ENCODE assay signal across 20 cellular contexts in genomic region chr22:17305076-17305475, GRCh38.
DNase-seq lines count a peak whose midpoint lies in the region; ATAC-seq, FAIRE-seq and TF ChIP-seq lines count a peak whose summit lies in the region.
"Had no signal": no experiment of that assay in that cellular context is flagged by ENCODE, and none has a peak within 500 bp of the region (broad histone marks: within the 10 kb centered on the region; RNA-seq: fewer than 3 reads in every experiment).

No MANE protein-coding gene starts in this region.

- H4K8ac ChIP-seq in H1 (ENCODE audit: extremely low read depth, insufficient read depth, low read length), result no peak overlapping the region

- H3K56ac ChIP-seq in H1 (replicated peaks; ENCODE audit: insufficient read length, low read depth, low read length), result no peak overlapping the region

- 0 out of 2 replicates have a peak overlapping the region, but pooled peaks have one; percentile 40 for H2BK15ac ChIP-seq in H1 (ENCODE audit: low read length)

- H3K23me2 ChIP-seq in H1 (ENCODE audit: low read depth, low read length), result 0 out of 2 replicates have a peak, but pooled peaks cover 2% of the 10 kb centered on the region

- H3K4me1 ChIP-seq in H1 (replicated peaks in 1 of 4; ENCODE audit: control insufficient read depth in 3 of 4, insufficient read depth in 4 of 4, low read length in 3 of 4), result peaks cover 5 to 9% (median 6%) of the 10 kb centered on the region in 4 experiments; a peak in 6 of 7 replicates
- H3K4me1 ChIP-seq: A549 had no signal

- H3K36me3 ChIP-seq in H1 (ENCODE audit: control insufficient read depth in 2 of 4, insufficient read depth in 4 of 4, low read length in 3 of 4), result no peaks in the 10 kb centered on the region

- no peaks in the 10 kb centered on the region for H3K36me3 Mint-ChIP-seq in activated naive CD8-positive, alpha-beta T cell treated with anti-CD3 and anti-CD28 coated beads for 36 hours
- no peaks in the 10 kb centered on the region for H3K36me3 Mint-ChIP-seq in activated naive CD8-positive, alpha-beta T cell treated with anti-CD3 and anti-CD28 coated beads, Interleukin-2, amount 50 U/mL, for 24 hours (ENCODE audit: low read depth)
- no peaks in the 10 kb centered on the region for H3K36me3 Mint-ChIP-seq in progenitor cell of endocrine pancreas (ENCODE audit: insufficient read depth)

- H3K23ac ChIP-seq in H1 (ENCODE audit: insufficient read length), result no peak overlapping the region

- no peak overlapping the region for H2BK120ac ChIP-seq in H1 (replicated peaks; ENCODE audit: low read depth, low read length)

- no peak overlapping the region for H2AFZ ChIP-seq in H1 (ENCODE audit: low read length)

- no peak for FAIRE-seq in H1 (lab: Jason Lieb, UNC)
- FAIRE-seq: A549, G401.6 had no signal

- no peak overlapping the region for H4K5ac ChIP-seq in H1 (ENCODE audit: insufficient read length, low read depth, low read length)

- H3K9me3 ChIP-seq in H1 (ENCODE audit: insufficient read depth in 2 of 2, low read depth in 1 of 2, low read length in 1 of 2), result no peaks in the 10 kb centered on the region
- H3K9me3 ChIP-seq: A549 had no signal

- H3K27ac Mint-ChIP-seq in activated naive CD8-positive, alpha-beta T cell treated with anti-CD3 and anti-CD28 coated beads for 36 hours, result peak overlapping the region; percentile 48
- H3K27ac Mint-ChIP-seq in activated naive CD8-positive, alpha-beta T cell treated with anti-CD3 and anti-CD28 coated beads, Interleukin-2, amount 50 U/mL, for 24 hours, result no peak overlapping the region
- H3K27ac Mint-ChIP-seq in progenitor cell of endocrine pancreas, result peak overlapping the region; percentile 27
- H3K27ac Mint-ChIP-seq: H9 had no signal

- no peak overlapping the region for H2BK12ac ChIP-seq in H1 (ENCODE audit: low read depth, low read length)

- no peak for ATAC-seq in activated naive CD8-positive, alpha-beta T cell treated with anti-CD3 and anti-CD28 coated beads, Interleukin-2, amount 50 U/mL, for 24 hours
- ATAC-seq in GM18520 (IDR thresholded peaks at IDR 0.05; ENCODE audit: unreplicated experiment), result no peak
- ATAC-seq: A549 had no signal

- no peak for TF ChIP-seq CTCF in H1 (IDR thresholded peaks at IDR 0.05; ENCODE audit: control extremely low read depth in 1 of 3, insufficient read depth in 1 of 3, low read depth in 1 of 3, low read length in 3 of 3)
- TF ChIP-seq CTCF in progenitor cell of endocrine pancreas (IDR thresholded peaks at IDR 0.05; ENCODE audit: unreplicated experiment), result no peak

- H3K4me3 Mint-ChIP-seq in activated naive CD8-positive, alpha-beta T cell treated with anti-CD3 and anti-CD28 coated beads for 36 hours, result no peak overlapping the region
- no peak overlapping the region for H3K4me3 Mint-ChIP-seq in activated naive CD8-positive, alpha-beta T cell treated with anti-CD3 and anti-CD28 coated beads, Interleukin-2, amount 50 U/mL, for 24 hours
- no peak overlapping the region for H3K4me3 Mint-ChIP-seq in progenitor cell of endocrine pancreas (ENCODE audit: low read depth)
- H3K4me3 Mint-ChIP-seq: H9 had no signal

- no peaks in the 10 kb centered on the region for H3K79me1 ChIP-seq in H1 (ENCODE audit: low read depth, low read length)

- no peak for TF ChIP-seq RAD21 in H1 (IDR thresholded peaks at IDR 0.05 in 1 of 2, conservative IDR thresholded peaks at IDR 0.05 in 1 of 2; ENCODE audit: low read depth in 2 of 2, low read length in 2 of 2)

- no peak overlapping the region for H4K91ac ChIP-seq in H1 (replicated peaks; ENCODE audit: insufficient read length, low read length)

- POLR2A ChIA-PET in H1 (lab: Charles Lee; ENCODE audit: partially characterized antibody), result interaction anchor here (0.6 to 1.3 kb wide), 2 partner anchors 14 to 175 kb away, joined by 3 to 4 read pairs; no protein-coding TSS in a partner anchor

- TF ChIP-seq POLR2A in H1 (IDR thresholded peaks at IDR 0.05; ENCODE audit: control extremely low read depth in 1 of 2, low read depth in 2 of 2, low read length in 2 of 2), result no peak

- no peak overlapping the region for H2BK20ac ChIP-seq in H1 (ENCODE audit: low read length)

- peaks cover 21% of the 10 kb centered on the region for H3K4me1 Mint-ChIP-seq in activated naive CD8-positive, alpha-beta T cell treated with anti-CD3 and anti-CD28 coated beads for 36 hours
- H3K4me1 Mint-ChIP-seq in activated naive CD8-positive, alpha-beta T cell treated with anti-CD3 and anti-CD28 coated beads, Interleukin-2, amount 50 U/mL, for 24 hours, result peaks cover 31% of the 10 kb centered on the region
- H3K4me1 Mint-ChIP-seq in progenitor cell of endocrine pancreas (ENCODE audit: low read depth), result peaks cover 6% of the 10 kb centered on the region

- no peak overlapping the region for H3K9ac ChIP-seq in H1 (replicated peaks in 1 of 4; ENCODE audit: extremely low read depth in 1 of 4, low read depth in 3 of 4, low read length in 3 of 4)

- WGBS in H1 (ENCODE audit: extremely low coverage in 1 of 2, insufficient coverage in 1 of 2, insufficient read length in 1 of 2, insufficient replicate concordance in 2 of 2, low coverage in 1 of 2, low lambda C conversion rate in 2 of 2, missing lambda C conversion rate in 1 of 2), 2 experiments, result 94% methylated on average over 5 of the region's 5 CpGs; no CpG with 5 or more reads in 1 of the 2 experiments

- no peak overlapping the region for H2AK5ac ChIP-seq in H1 (ENCODE audit: low read depth, low read length)

- no peaks in the 10 kb centered on the region for H3K79me2 ChIP-seq in H1 (ENCODE audit: control insufficient read depth in 1 of 2, insufficient read depth in 2 of 2, low read length in 2 of 2)

- H3K9me3 Mint-ChIP-seq in activated naive CD8-positive, alpha-beta T cell treated with anti-CD3 and anti-CD28 coated beads for 36 hours, result peaks cover 2% of the 10 kb centered on the region
- H3K9me3 Mint-ChIP-seq in activated naive CD8-positive, alpha-beta T cell treated with anti-CD3 and anti-CD28 coated beads, Interleukin-2, amount 50 U/mL, for 24 hours, result no peaks in the 10 kb centered on the region
- no peaks in the 10 kb centered on the region for H3K9me3 Mint-ChIP-seq in progenitor cell of endocrine pancreas (ENCODE audit: low read depth)
- H3K9me3 Mint-ChIP-seq: H9 had no signal

- H3K27me3 Mint-ChIP-seq in activated naive CD8-positive, alpha-beta T cell treated with anti-CD3 and anti-CD28 coated beads for 36 hours, result no peaks in the 10 kb centered on the region
- H3K27me3 Mint-ChIP-seq in activated naive CD8-positive, alpha-beta T cell treated with anti-CD3 and anti-CD28 coated beads, Interleukin-2, amount 50 U/mL, for 24 hours, result no peaks in the 10 kb centered on the region
- H3K27me3 Mint-ChIP-seq in progenitor cell of endocrine pancreas, result peaks cover 5% of the 10 kb centered on the region

- H3K27ac ChIP-seq in H1 (ENCODE audit: low read depth, low read length), result no peak overlapping the region
- H3K27ac ChIP-seq: A549, C4-2B had no signal

- no peak for TF ChIP-seq EP300 in H1 (IDR thresholded peaks at IDR 0.05; ENCODE audit: borderline replicate concordance in 1 of 2, low read depth in 2 of 2, low read length in 2 of 2)

- no peak overlapping the region for H3K14ac ChIP-seq in H1 (ENCODE audit: insufficient read length)

- CTCF ChIA-PET in H1 (lab: Charles Lee; ENCODE audit: partially characterized antibody), result interaction anchor here (0.6 to 3.8 kb wide), 4 partner anchors 16 to 312 kb away, joined by 3 to 18 read pairs (median 4); no protein-coding TSS in a partner anchor

- no peak overlapping the region for H3K4me3 ChIP-seq in H1 (ENCODE audit: extremely low read depth in 1 of 4, insufficient read depth in 2 of 4, low read depth in 3 of 4, low read length in 4 of 4)
- H3K4me3 ChIP-seq: A549 had no signal

- H2BK5ac ChIP-seq in H1 (ENCODE audit: low read depth, low read length), result no peak overlapping the region; the same call in 1 of the 2 replicates

- H3K4ac ChIP-seq in H1 (replicated peaks; ENCODE audit: insufficient read length, low read depth, low read length), result no peak overlapping the region

- DNase-seq in activated naive CD8-positive, alpha-beta T cell treated with anti-CD3 and anti-CD28 coated beads for 36 hours, result no peak
- DNase-seq in activated naive CD8-positive, alpha-beta T cell treated with anti-CD3 and anti-CD28 coated beads, Interleukin-2, amount 50 U/mL, for 24 hours, result no peak
- DNase-seq in H1 (ENCODE audit: low read depth in 1 of 2, low spot score in 2 of 2) (no peak), progenitor cell of endocrine pancreas (ENCODE audit: low spot score, unreplicated experiment) (no peak), retina (no peak), SK-N-DZ (ENCODE audit: low spot score) (no peak)
- DNase-seq: DMS 273 treated with DMSO at 0.1 percent for 48 hours, DND-41, H9, NCI-H1417, NCI-H187, NCI-H2227 treated with DMSO at 0.1 percent for 48 hours, NCI-H510A treated with DMSO at 0.1 percent for 48 hours, NCI-H774, OCI-M1, SHP77 had no signal

- peak overlapping the region; percentile 71 for H3K18ac ChIP-seq in H1 (ENCODE audit: extremely low read depth, low read length)

- no peaks in the 10 kb centered on the region for H3K27me3 ChIP-seq in H1 (replicated peaks in 1 of 4; ENCODE audit: control insufficient read depth in 3 of 4, extremely low read depth in 1 of 4, insufficient read depth in 3 of 4, low read length in 3 of 4)

- no peak overlapping the region for H3K4me2 ChIP-seq in H1 (ENCODE audit: insufficient read depth in 1 of 2, low read depth in 2 of 2, low read length in 2 of 2)
- H3K4me2 ChIP-seq: A549 had no signal

- no peaks in the 10 kb centered on the region for H4K20me1 ChIP-seq in H1 (replicated peaks in 1 of 2; ENCODE audit: control insufficient read depth in 1 of 2, insufficient read depth in 2 of 2, low read length in 2 of 2)

TF ChIP-seq in H1, 55 proteins besides CTCF, POLR2A, EP300 and RAD21 (continues in another document):
- TF ChIP-seq RBBP5 (IDR thresholded peaks at IDR 0.05; ENCODE audit: borderline replicate concordance, low read depth, low read length) (no peak), RNF2 (IDR thresholded peaks at IDR 0.05; ENCODE audit: borderline replicate concordance, low read depth, low read length, missing control alignments, poor library complexity, severe bottlenecking) (no peak), ASH2L (IDR thresholded peaks at IDR 0.05; ENCODE audit: low read length) (no peak), ATF3 (IDR thresholded peaks at IDR 0.05; ENCODE audit: insufficient read depth, low read depth, low read length) (no peak), CTBP2 (IDR thresholded peaks at IDR 0.05; ENCODE audit: borderline replicate concordance, insufficient read depth, insufficient read length, low read length) (no peak), PHF8 (conservative IDR thresholded peaks at IDR 0.05; ENCODE audit: low read depth, low read length) (no peak), TCF12 (IDR thresholded peaks at IDR 0.05; ENCODE audit: low read depth, low read length) (no peak)
